ENCODE assay signal across 8 cellular contexts in the genomic region with DNA sequence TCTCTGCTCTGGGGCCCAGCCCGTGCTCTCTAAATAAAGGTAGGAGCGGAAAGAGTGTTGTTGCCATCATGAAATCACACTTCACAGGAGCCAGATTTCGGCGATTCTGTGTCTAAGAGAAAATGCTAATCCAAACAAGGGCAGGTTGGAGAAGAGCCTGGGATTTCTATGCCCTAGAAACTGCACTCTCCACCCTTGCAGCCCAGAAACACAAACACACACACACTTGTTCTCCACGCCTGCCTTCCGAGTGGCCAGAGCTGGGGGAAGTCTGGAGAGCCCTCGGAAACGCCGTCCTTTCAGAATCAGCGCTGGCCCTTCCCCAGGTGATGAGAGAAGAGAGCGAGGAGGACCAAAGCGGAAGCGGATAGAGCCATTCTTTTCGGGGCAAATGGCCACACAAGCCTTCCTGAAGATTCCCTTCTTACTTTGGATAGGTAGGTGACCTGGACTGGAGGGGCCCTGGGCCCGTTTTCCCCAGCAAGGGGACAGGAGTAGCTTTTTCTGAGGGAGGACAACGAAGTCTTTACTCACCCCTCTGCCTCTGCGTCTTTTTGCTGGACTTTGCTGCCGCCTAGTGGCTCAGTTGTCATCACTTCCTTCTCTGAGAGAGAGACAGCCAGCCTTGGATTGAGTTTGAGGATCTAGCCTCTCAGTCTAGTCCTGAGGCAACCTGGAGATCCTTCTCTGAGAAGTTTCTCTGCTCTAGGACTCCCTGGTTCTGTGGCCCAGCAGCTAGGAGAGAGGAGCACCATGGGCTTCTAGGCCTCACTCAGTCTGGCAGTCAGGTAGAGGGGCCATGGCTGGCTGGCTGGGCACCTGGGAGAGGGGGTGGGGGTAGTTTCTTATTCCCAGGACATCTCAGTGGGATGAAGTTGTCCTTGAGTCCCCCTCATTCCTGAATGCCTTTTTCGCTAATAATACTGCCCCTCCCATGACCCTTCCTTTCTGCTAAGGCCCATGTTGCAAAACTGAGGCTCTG. TPM values are rescaled to one million over a fixed set of nuclear protein-coding genes. Genes with fewer than 3 reads are reported as not detected.
DNase-seq lines count a peak whose midpoint lies in the region; ATAC-seq and TF ChIP-seq lines count a peak whose summit lies in the region.

No MANE protein-coding gene starts in this region.

- H3K9ac ChIP-seq in adipocyte (ENCODE audit: low read length), result peak overlapping the region; percentile 74

- H3K4me3 ChIP-seq in CD8-positive, alpha-beta T cell (ENCODE audit: low read depth, low read length), result peak overlapping the region; percentile 13
- H3K4me3 ChIP-seq in adipocyte (ENCODE audit: low read length) (peak overlapping the region; percentile 82), heart left ventricle (peak overlapping the region; percentile 4 to 73 (median 59)), tibial nerve (peak overlapping the region; percentile 18 to 56 (median 44))

- H3K4me1 ChIP-seq in CD8-positive, alpha-beta T cell (ENCODE audit: insufficient read depth, low read length), result no peaks in the 10 kb centered on the region
- peaks cover 9% of the 10 kb centered on the region for H3K4me1 ChIP-seq in adipocyte (ENCODE audit: control insufficient read depth, insufficient read depth, low read length)
- peaks cover 0 to 16% (median 2%) of the 10 kb centered on the region in 12 donors for H3K4me1 ChIP-seq in heart left ventricle
- peaks cover 0 to 23% (median 0%) of the 10 kb centered on the region in 4 donors for H3K4me1 ChIP-seq in tibial nerve

- 3 to 5% (median 4%) methylated on average over 15 to 19 of the region's 19 CpGs for WGBS in heart left ventricle, 4 donors
- WGBS in tibial nerve, 2 donors, result 4% methylated on average over 14 to 19 of the region's 19 CpGs

- H3K4me3 Mint-ChIP-seq in CD8-positive, alpha-beta T cell, result peak overlapping the region; percentile 80

- H3K27me3 ChIP-seq in CD8-positive, alpha-beta T cell (ENCODE audit: insufficient read depth, low read length), result no peaks in the 10 kb centered on the region
- H3K27me3 ChIP-seq in adipocyte (replicated peaks; ENCODE audit: control insufficient read depth, insufficient read depth, low read length), result no peaks in the 10 kb centered on the region
- no peaks in the 10 kb centered on the region for H3K27me3 ChIP-seq in heart left ventricle
- no peaks in the 10 kb centered on the region for H3K27me3 ChIP-seq in tibial nerve

- TF ChIP-seq EP300 in tibial nerve (IDR thresholded peaks at IDR 0.05), result peak in 1 of 2 donors; percentile 21

- intact Hi-C loops in CD8-positive, alpha-beta T cell (cut with DNase I, micrococcal nuclease), result loop anchor here (1.0 to 10.0 kb wide), 4 partner anchors 376 to 1331 kb away; no protein-coding TSS in a partner anchor
- intact Hi-C loops in heart left ventricle (cut with DNase I), result loop anchor here in 9 of 10 donors (2.0 to 10.0 kb wide), 12 partner anchors 121 to 414 kb away; no protein-coding TSS in a partner anchor
- intact Hi-C loops in posterior cingulate gyrus (cut with DNase I), result loop anchor here (1.0 to 2.0 kb wide), 2 partner anchors 376 to 411 kb away; no protein-coding TSS in a partner anchor

- H3K4me1 Mint-ChIP-seq in CD8-positive, alpha-beta T cell (ENCODE audit: low read depth), result peaks cover 4% of the 10 kb centered on the region

- TF ChIP-seq POLR2A in heart left ventricle (IDR thresholded peaks at IDR 0.05), result no peak
- TF ChIP-seq POLR2A in tibial nerve (IDR thresholded peaks at IDR 0.05), result no peak

- POLR2A ChIA-PET in CD8-positive, alpha-beta T cell (lab: Charles Lee), result interaction anchor here (1.1 kb wide), 1 partner anchor 412 kb away, joined by 4 read pairs; no protein-coding TSS in a partner anchor

- no peaks in the 10 kb centered on the region for H3K27me3 Mint-ChIP-seq in CD8-positive, alpha-beta T cell (ENCODE audit: low read depth)

- CTCF ChIA-PET in CD8-positive, alpha-beta T cell (lab: Charles Lee), result interaction anchor here (0.6 to 2.9 kb wide), 44 partner anchors 9 to 1446 kb away, joined by 3 to 71 read pairs (median 4); no protein-coding TSS in a partner anchor

- H3K27ac ChIP-seq in CD8-positive, alpha-beta T cell (ENCODE audit: low read depth, low read length), result no peak overlapping the region
- H3K27ac ChIP-seq in heart left ventricle (peak overlapping the region in 8 of 12 donors; percentile 35 to 72 (median 44)), tibial nerve (peak overlapping the region; percentile 58 to 84 (median 69))

- peak; percentile 74 for ATAC-seq in CD8-positive, alpha-beta T cell
- ATAC-seq in GM21723 (IDR thresholded peaks at IDR 0.05; ENCODE audit: unreplicated experiment) (peak; percentile 61), heart left ventricle (peak; percentile 88 to 96 (median 92))

- no peaks in the 10 kb centered on the region for H3K9me3 Mint-ChIP-seq in CD8-positive, alpha-beta T cell

- no peaks in the 10 kb centered on the region for H3K36me3 ChIP-seq in CD8-positive, alpha-beta T cell (ENCODE audit: insufficient read depth, low read length)
- H3K36me3 ChIP-seq in adipocyte (ENCODE audit: control insufficient read depth, insufficient read depth, low read length, severe bottlenecking) (no peaks in the 10 kb centered on the region), heart left ventricle (no peaks in the 10 kb centered on the region), tibial nerve (no peaks in the 10 kb centered on the region)

- H3K9me3 ChIP-seq in CD8-positive, alpha-beta T cell (ENCODE audit: low read length), result no peaks in the 10 kb centered on the region
- H3K9me3 ChIP-seq in adipocyte (ENCODE audit: control insufficient read depth, low read length), result no peaks in the 10 kb centered on the region
- H3K9me3 ChIP-seq in heart left ventricle, result no peaks in the 10 kb centered on the region
- H3K9me3 ChIP-seq in tibial nerve, result no peaks in the 10 kb centered on the region

- no peak overlapping the region for H3K27ac Mint-ChIP-seq in CD8-positive, alpha-beta T cell

- no peaks in the 10 kb centered on the region for H3K36me3 Mint-ChIP-seq in CD8-positive, alpha-beta T cell

- TF ChIP-seq CTCF in CD8-positive, alpha-beta T cell (IDR thresholded peaks at IDR 0.05), result peak; percentile 90
- TF ChIP-seq CTCF in heart left ventricle (IDR thresholded peaks at IDR 0.05) (peak; percentile 68 to 90 (median 82)), tibial nerve (IDR thresholded peaks at IDR 0.05) (peak; percentile 72 to 93 (median 80))

- DNase-seq in CD8-positive, alpha-beta T cell, result peak; percentile 66 to 86 (median 75)
- DNase-seq in NCI-H1092 (lab: John Stamatoyannopoulos, UW), result peak; percentile 71
- peak; percentile 34 to 79 for DNase-seq in SW 1271 (lab: John Stamatoyannopoulos, UW)
- DNase-seq in adipocyte (ENCODE audit: low read depth), result peak; percentile 95
- peak; percentile 81 to 87 (median 85) for DNase-seq in heart left ventricle
- peak; percentile 78 to 97 (median 91) for DNase-seq in posterior cingulate gyrus
- peak; percentile 85 to 92 for DNase-seq in tibial nerve (ENCODE audit: low spot score in 2 of 2)

RNA-seq across cellular contexts. Expression of gene SENP8, which starts 37.7 kb away (rescaled TPM):
- total RNA-seq in CD8-positive, alpha-beta T cell, result under 1 TPM in 1 of 2 experiments, not detected in 1; 0.22 TPM
- total RNA-seq in heart left ventricle (1 to 10 TPM; 2.9 to 7.6 (median 5.3) TPM), tibial nerve (1 to 10 TPM; 1.2 to 2.2 (median 1.9) TPM)
- 1 to 10 TPM; 2.1 to 3.1 TPM for polyA plus RNA-seq in heart left ventricle

RNA-seq across cellular contexts. Expression of gene MYO9A, which starts 38.0 kb away (rescaled TPM):
- 10 to 100 TPM; 15.1 to 20.0 TPM for total RNA-seq in CD8-positive, alpha-beta T cell
- total RNA-seq in heart left ventricle, result 10 to 100 TPM; 23.9 to 33.9 (median 30.6) TPM
- 10 to 100 TPM in 1 of 2 donors, 1 to 10 TPM in 1; 3.2 to 10.9 TPM for polyA plus RNA-seq in heart left ventricle
- 10 to 100 TPM; 61.2 to 99.9 (median 79.9) TPM for total RNA-seq in tibial nerve

RNA-seq across cellular contexts. Expression of gene GRAMD2A, which starts 41.7 kb away (rescaled TPM):
- not detected for total RNA-seq in CD8-positive, alpha-beta T cell
- under 1 TPM in 1 of 9 donors, not detected in 8; 0.45 TPM for total RNA-seq in heart left ventricle
- under 1 TPM in 1 of 2 donors, not detected in 1; 0.03 TPM for polyA plus RNA-seq in heart left ventricle
- total RNA-seq in tibial nerve, result 1 to 10 TPM; 1.1 to 2.9 (median 2.2) TPM

Comparison
In these comparisons a context has a peak if more than half of its experiments do, and no peak if none do; other contexts are left out.
1. H3K4me3 ChIP-seq: peak in every context shown above with its lines; median percentile 82 in adipocyte; 59 in heart left ventricle; 44 in tibial nerve; 13 in CD8-positive, alpha-beta T cell.